Comparison of ENCODE assay signal across 18 cellular contexts in genomic region chr6:18099501-18099900, GRCh38.
"Had no signal": no experiment of that assay in that cellular context is flagged by ENCODE, and none has a peak within 500 bp of the region (broad histone marks: within the 10 kb centered on the region; RNA-seq: fewer than 3 reads in every experiment).

No MANE protein-coding gene starts in this region.

- ATAC-seq: left ventricle myocardium superior; natural killer cell treated with Interleukin-12 subunit alpha and Interleukin-12 subunit beta and Interleukin-15 and Interleukin-18, amount 100 ng/mL, for 72 hours had no signal

- DNase-seq: activated CD4-positive, alpha-beta T cell treated with anti-CD3 and anti-CD28 coated beads, Interleukin-2, amount 50 U/mL, for 4 hours; activated CD4-positive, CD25-positive, alpha-beta regulatory T cell treated with anti-CD3 and anti-CD28 coated beads, Interleukin-2, amount 50 U/mL, for 72 hours; activated naive CD4-positive, alpha-beta T cell; activated T-cell treated with anti-CD3 and anti-CD28 coated beads for 4 hours; aorta; kidney; left ventricle myocardium superior; mesenchymal stem cell; occipital lobe; stimulated activated CD4-positive, alpha-beta T cell treated with anti-CD3 and anti-CD28 coated beads, Interleukin-4, amount 100 ng/mL, for 24 hours; stimulated activated naive CD4-positive, alpha-beta T cell; T1000; trophoblast cell had no signal

- H3K4me3 ChIP-seq: cardiac muscle cell, esophagus muscularis mucosa, hepatocyte, right atrium auricular region had no signal

- H3K27ac ChIP-seq: cardiac muscle cell, esophagus muscularis mucosa, hepatocyte, right atrium auricular region had no signal
